Comparison of ENCODE assay signal across 1 cellular context in genomic region chr20:25696384-25697131, GRCh38.
TF ChIP-seq lines count a peak whose summit lies in the region.

Gene ZNF337 (minus strand): TSS chr20:25696853. CDS start chr20:25686417, 10,436 bp downstream.

TF ChIP-seq in GM12878, 131 proteins besides CTCF, POLR2A, EP300 and RAD21 (continued from another document and continues in another):
- TF ChIP-seq RELB (IDR thresholded peaks at IDR 0.05; ENCODE audit: low read depth) (no peak), FOXM1 (IDR thresholded peaks at IDR 0.05; ENCODE audit: low read depth, low read length) (no peak), CREM (IDR thresholded peaks at IDR 0.05; ENCODE audit: low read depth) (peak; percentile 98), NRF1 (conservative IDR thresholded peaks at IDR 0.05; ENCODE audit: low read depth, low read length) (0 out of 2 replicates have a peak, but pooled peaks have one; percentile 25), SMARCA5 (IDR thresholded peaks at IDR 0.05) (peak; percentile 23; the same call in 1 of the 2 replicates), EGR1 (IDR thresholded peaks at IDR 0.05; ENCODE audit: borderline replicate concordance in 1 of 2, low read depth in 2 of 2, low read length in 2 of 2) (peak; percentile 45 to 47; a peak in 2 of 3 replicates), STAT1 (conservative IDR thresholded peaks at IDR 0.05) (0 out of 2 replicates have a peak, but pooled peaks have one; percentile 79), MTA2 (IDR thresholded peaks at IDR 0.05; ENCODE audit: low read depth) (no peak; the same call in 1 of the 2 replicates), ZBTB11 (CRISPR knock-in tag; IDR thresholded peaks at IDR 0.05) (no peak), PML (IDR thresholded peaks at IDR 0.05; ENCODE audit: low read length) (peak; percentile 78), ZNF24 (IDR thresholded peaks at IDR 0.05) (no peak), MYB (IDR thresholded peaks at IDR 0.05; ENCODE audit: borderline replicate concordance, low read depth, low read length) (no peak), GABPA (IDR thresholded peaks at IDR 0.05; ENCODE audit: low read depth) (peak; percentile 80), SPI1 (IDR thresholded peaks at IDR 0.05; ENCODE audit: borderline replicate concordance, insufficient read depth, low read depth, low read length) (no peak), CREB1 (IDR thresholded peaks at IDR 0.05; ENCODE audit: low read depth) (peak; percentile 94), MEF2B (IDR thresholded peaks at IDR 0.05; ENCODE audit: partially characterized antibody, poor library complexity, severe bottlenecking) (no peak), CEBPB (IDR thresholded peaks at IDR 0.05; ENCODE audit: borderline replicate concordance in 1 of 2, low read depth in 2 of 2, low read length in 2 of 2) (no peak), CBX5 (IDR thresholded peaks at IDR 0.05; ENCODE audit: low read depth) (peak; percentile 38; the same call in 1 of the 2 replicates), FOXK2 (IDR thresholded peaks at IDR 0.05) (peak; percentile 43; the same call in 1 of the 2 replicates), MXI1 (IDR thresholded peaks at IDR 0.05; ENCODE audit: low read depth, low read length) (0 out of 2 replicates have a peak, but pooled peaks have one; percentile 14), POLR2AphosphoS2 (IDR thresholded peaks at IDR 0.05; ENCODE audit: low read depth, low read length) (peak; percentile 25; the same call in 1 of the 2 replicates), HDAC2 (IDR thresholded peaks at IDR 0.05) (no peak), USF1 (IDR thresholded peaks at IDR 0.05; ENCODE audit: borderline replicate concordance, extremely low read length, insufficient read depth, low read depth, low read length) (no peak), ZNF217 (IDR thresholded peaks at IDR 0.05) (0 out of 2 replicates have a peak, but pooled peaks have one; percentile 32), CUX1 (IDR thresholded peaks at IDR 0.05; ENCODE audit: insufficient replicate concordance, low read depth, low read length) (no peak), BACH1 (IDR thresholded peaks at IDR 0.05; ENCODE audit: borderline replicate concordance) (no peak), RUNX3 (IDR thresholded peaks at IDR 0.05; ENCODE audit: low read length) (peak; percentile 21; the same call in 1 of the 2 replicates), ZNF384 (IDR thresholded peaks at IDR 0.05; ENCODE audit: borderline replicate concordance, low read depth, low read length) (no peak), CHD1 (IDR thresholded peaks at IDR 0.05; ENCODE audit: low read depth, low read length) (no peak), SREBF2 (IDR thresholded peaks at IDR 0.05; ENCODE audit: low read length) (no peak), RBBP5 (conservative IDR thresholded peaks at IDR 0.05) (no peak), TAF1 (IDR thresholded peaks at IDR 0.05; ENCODE audit: borderline replicate concordance, low read depth, low read length) (peak; percentile 11; the same call in 1 of the 2 replicates), PAX5 (IDR thresholded peaks at IDR 0.05; ENCODE audit: borderline replicate concordance, low read depth, low read length) (peak; percentile 75; the same call in 1 of the 2 replicates), BCLAF1 (IDR thresholded peaks at IDR 0.05) (no peak), USF2 (IDR thresholded peaks at IDR 0.05; ENCODE audit: borderline replicate concordance, low read depth, low read length) (no peak), SUZ12 (IDR thresholded peaks at IDR 0.05; ENCODE audit: unreplicated experiment) (no peak), BRCA1 (IDR thresholded peaks at IDR 0.05; ENCODE audit: low read depth, low read length) (no peak), IRF4 (IDR thresholded peaks at IDR 0.05; ENCODE audit: low read depth, low read length) (no peak; the same call in 1 of the 2 replicates), CHD2 (IDR thresholded peaks at IDR 0.05; ENCODE audit: borderline replicate concordance, low read depth, low read length) (peak; percentile 88), ZBTB33 (IDR thresholded peaks at IDR 0.05) (no peak), TCF7 (IDR thresholded peaks at IDR 0.05; ENCODE audit: borderline replicate concordance) (no peak), SIN3A (IDR thresholded peaks at IDR 0.05; ENCODE audit: low read depth, low read length) (0 out of 2 replicates have a peak, but pooled peaks have one; percentile 26)
- TF ChIP-seq, protein P1, sequence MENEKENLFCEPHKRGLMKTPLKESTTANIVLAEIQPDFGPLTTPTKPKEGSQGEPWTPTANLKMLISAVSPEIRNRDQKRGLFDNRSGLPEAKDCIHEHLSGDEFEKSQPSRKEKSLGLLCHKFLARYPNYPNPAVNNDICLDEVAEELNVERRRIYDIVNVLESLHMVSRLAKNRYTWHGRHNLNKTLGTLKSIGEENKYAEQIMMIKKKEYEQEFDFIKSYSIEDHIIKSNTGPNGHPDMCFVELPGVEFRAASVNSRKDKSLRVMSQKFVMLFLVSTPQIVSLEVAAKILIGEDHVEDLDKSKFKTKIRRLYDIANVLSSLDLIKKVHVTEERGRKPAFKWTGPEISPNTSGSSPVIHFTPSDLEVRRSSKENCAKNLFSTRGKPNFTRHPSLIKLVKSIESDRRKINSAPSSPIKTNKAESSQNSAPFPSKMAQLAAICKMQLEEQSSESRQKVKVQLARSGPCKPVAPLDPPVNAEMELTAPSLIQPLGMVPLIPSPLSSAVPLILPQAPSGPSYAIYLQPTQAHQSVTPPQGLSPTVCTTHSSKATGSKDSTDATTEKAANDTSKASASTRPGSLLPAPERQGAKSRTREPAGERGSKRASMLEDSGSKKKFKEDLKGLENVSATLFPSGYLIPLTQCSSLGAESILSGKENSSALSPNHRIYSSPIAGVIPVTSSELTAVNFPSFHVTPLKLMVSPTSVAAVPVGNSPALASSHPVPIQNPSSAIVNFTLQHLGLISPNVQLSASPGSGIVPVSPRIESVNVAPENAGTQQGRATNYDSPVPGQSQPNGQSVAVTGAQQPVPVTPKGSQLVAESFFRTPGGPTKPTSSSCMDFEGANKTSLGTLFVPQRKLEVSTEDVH (IDR thresholded peaks at IDR 0.05; ENCODE audit: low read depth, partially characterized antibody): no peak
